Comparison of ENCODE assay signal across 1 cellular context in genomic region chr6:75333811-75334210, GRCh38.
TF ChIP-seq lines count a peak whose summit lies in the region.

No MANE protein-coding gene starts in this region.

TF ChIP-seq in GM23338, 12 proteins besides CTCF, POLR2A, EP300 and RAD21 (continued from another document):
- TF ChIP-seq, protein P1, sequence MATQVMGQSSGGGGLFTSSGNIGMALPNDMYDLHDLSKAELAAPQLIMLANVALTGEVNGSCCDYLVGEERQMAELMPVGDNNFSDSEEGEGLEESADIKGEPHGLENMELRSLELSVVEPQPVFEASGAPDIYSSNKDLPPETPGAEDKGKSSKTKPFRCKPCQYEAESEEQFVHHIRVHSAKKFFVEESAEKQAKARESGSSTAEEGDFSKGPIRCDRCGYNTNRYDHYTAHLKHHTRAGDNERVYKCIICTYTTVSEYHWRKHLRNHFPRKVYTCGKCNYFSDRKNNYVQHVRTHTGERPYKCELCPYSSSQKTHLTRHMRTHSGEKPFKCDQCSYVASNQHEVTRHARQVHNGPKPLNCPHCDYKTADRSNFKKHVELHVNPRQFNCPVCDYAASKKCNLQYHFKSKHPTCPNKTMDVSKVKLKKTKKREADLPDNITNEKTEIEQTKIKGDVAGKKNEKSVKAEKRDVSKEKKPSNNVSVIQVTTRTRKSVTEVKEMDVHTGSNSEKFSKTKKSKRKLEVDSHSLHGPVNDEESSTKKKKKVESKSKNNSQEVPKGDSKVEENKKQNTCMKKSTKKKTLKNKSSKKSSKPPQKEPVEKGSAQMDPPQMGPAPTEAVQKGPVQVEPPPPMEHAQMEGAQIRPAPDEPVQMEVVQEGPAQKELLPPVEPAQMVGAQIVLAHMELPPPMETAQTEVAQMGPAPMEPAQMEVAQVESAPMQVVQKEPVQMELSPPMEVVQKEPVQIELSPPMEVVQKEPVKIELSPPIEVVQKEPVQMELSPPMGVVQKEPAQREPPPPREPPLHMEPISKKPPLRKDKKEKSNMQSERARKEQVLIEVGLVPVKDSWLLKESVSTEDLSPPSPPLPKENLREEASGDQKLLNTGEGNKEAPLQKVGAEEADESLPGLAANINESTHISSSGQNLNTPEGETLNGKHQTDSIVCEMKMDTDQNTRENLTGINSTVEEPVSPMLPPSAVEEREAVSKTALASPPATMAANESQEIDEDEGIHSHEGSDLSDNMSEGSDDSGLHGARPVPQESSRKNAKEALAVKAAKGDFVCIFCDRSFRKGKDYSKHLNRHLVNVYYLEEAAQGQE (IDR thresholded peaks at IDR 0.05; ENCODE audit: unreplicated experiment), result no peak
- TF ChIP-seq EZH2phosphoT487 (IDR thresholded peaks at IDR 0.05; ENCODE audit: unreplicated experiment), result no peak
- TF ChIP-seq ZNF331 (CRISPR knock-in tag; IDR thresholded peaks at IDR 0.05; ENCODE audit: low read depth), result no peak
- TF ChIP-seq JUNB (IDR thresholded peaks at IDR 0.05; ENCODE audit: unreplicated experiment), result no peak
- no peak for TF ChIP-seq POLR2AphosphoS5 (IDR thresholded peaks at IDR 0.05; ENCODE audit: low read depth)
- TF ChIP-seq, protein P2, sequence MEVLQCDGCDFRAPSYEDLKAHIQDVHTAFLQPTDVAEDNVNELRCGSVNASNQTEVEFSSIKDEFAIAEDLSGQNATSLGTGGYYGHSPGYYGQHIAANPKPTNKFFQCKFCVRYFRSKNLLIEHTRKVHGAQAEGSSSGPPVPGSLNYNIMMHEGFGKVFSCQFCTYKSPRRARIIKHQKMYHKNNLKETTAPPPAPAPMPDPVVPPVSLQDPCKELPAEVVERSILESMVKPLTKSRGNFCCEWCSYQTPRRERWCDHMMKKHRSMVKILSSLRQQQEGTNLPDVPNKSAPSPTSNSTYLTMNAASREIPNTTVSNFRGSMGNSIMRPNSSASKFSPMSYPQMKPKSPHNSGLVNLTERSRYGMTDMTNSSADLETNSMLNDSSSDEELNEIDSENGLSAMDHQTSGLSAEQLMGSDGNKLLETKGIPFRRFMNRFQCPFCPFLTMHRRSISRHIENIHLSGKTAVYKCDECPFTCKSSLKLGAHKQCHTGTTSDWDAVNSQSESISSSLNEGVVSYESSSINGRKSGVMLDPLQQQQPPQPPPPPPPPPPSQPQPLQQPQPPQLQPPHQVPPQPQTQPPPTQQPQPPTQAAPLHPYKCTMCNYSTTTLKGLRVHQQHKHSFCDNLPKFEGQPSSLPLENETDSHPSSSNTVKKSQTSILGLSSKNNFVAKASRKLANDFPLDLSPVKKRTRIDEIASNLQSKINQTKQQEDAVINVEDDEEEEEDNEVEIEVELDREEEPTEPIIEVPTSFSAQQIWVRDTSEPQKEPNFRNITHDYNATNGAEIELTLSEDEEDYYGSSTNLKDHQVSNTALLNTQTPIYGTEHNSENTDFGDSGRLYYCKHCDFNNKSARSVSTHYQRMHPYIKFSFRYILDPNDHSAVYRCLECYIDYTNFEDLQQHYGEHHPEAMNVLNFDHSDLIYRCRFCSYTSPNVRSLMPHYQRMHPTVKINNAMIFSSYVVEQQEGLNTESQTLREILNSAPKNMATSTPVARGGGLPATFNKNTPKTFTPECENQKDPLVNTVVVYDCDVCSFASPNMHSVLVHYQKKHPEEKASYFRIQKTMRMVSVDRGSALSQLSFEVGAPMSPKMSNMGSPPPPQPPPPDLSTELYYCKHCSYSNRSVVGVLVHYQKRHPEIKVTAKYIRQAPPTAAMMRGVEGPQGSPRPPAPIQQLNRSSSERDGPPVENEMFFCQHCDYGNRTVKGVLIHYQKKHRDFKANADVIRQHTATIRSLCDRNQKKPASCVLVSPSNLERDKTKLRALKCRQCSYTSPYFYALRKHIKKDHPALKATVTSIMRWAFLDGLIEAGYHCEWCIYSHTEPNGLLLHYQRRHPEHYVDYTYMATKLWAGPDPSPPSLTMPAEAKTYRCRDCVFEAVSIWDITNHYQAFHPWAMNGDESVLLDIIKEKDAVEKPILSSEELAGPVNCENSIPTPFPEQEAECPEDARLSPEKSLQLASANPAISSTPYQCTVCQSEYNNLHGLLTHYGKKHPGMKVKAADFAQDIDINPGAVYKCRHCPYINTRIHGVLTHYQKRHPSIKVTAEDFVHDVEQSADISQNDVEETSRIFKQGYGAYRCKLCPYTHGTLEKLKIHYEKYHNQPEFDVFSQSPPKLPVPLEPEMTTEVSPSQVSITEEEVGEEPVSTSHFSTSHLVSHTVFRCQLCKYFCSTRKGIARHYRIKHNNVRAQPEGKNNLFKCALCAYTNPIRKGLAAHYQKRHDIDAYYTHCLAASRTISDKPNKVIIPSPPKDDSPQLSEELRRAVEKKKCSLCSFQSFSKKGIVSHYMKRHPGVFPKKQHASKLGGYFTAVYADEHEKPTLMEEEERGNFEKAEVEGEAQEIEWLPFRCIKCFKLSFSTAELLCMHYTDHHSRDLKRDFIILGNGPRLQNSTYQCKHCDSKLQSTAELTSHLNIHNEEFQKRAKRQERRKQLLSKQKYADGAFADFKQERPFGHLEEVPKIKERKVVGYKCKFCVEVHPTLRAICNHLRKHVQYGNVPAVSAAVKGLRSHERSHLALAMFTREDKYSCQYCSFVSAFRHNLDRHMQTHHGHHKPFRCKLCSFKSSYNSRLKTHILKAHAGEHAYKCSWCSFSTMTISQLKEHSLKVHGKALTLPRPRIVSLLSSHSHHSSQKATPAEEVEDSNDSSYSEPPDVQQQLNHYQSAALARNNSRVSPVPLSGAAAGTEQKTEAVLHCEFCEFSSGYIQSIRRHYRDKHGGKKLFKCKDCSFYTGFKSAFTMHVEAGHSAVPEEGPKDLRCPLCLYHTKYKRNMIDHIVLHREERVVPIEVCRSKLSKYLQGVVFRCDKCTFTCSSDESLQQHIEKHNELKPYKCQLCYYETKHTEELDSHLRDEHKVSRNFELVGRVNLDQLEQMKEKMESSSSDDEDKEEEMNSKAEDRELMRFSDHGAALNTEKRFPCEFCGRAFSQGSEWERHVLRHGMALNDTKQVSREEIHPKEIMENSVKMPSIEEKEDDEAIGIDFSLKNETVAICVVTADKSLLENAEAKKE (CRISPR knock-in tag; IDR thresholded peaks at IDR 0.05), result no peak
